Comparison of ENCODE assay signal across 1 cellular context in genomic region chr5:149645236-149645635, GRCh38.
TF ChIP-seq lines count a peak whose summit lies in the region.

No MANE protein-coding gene starts in this region.

TF ChIP-seq in K562, 482 proteins besides CTCF, POLR2A, EP300 and RAD21 (continued from another document):
- TF ChIP-seq, protein P1, sequence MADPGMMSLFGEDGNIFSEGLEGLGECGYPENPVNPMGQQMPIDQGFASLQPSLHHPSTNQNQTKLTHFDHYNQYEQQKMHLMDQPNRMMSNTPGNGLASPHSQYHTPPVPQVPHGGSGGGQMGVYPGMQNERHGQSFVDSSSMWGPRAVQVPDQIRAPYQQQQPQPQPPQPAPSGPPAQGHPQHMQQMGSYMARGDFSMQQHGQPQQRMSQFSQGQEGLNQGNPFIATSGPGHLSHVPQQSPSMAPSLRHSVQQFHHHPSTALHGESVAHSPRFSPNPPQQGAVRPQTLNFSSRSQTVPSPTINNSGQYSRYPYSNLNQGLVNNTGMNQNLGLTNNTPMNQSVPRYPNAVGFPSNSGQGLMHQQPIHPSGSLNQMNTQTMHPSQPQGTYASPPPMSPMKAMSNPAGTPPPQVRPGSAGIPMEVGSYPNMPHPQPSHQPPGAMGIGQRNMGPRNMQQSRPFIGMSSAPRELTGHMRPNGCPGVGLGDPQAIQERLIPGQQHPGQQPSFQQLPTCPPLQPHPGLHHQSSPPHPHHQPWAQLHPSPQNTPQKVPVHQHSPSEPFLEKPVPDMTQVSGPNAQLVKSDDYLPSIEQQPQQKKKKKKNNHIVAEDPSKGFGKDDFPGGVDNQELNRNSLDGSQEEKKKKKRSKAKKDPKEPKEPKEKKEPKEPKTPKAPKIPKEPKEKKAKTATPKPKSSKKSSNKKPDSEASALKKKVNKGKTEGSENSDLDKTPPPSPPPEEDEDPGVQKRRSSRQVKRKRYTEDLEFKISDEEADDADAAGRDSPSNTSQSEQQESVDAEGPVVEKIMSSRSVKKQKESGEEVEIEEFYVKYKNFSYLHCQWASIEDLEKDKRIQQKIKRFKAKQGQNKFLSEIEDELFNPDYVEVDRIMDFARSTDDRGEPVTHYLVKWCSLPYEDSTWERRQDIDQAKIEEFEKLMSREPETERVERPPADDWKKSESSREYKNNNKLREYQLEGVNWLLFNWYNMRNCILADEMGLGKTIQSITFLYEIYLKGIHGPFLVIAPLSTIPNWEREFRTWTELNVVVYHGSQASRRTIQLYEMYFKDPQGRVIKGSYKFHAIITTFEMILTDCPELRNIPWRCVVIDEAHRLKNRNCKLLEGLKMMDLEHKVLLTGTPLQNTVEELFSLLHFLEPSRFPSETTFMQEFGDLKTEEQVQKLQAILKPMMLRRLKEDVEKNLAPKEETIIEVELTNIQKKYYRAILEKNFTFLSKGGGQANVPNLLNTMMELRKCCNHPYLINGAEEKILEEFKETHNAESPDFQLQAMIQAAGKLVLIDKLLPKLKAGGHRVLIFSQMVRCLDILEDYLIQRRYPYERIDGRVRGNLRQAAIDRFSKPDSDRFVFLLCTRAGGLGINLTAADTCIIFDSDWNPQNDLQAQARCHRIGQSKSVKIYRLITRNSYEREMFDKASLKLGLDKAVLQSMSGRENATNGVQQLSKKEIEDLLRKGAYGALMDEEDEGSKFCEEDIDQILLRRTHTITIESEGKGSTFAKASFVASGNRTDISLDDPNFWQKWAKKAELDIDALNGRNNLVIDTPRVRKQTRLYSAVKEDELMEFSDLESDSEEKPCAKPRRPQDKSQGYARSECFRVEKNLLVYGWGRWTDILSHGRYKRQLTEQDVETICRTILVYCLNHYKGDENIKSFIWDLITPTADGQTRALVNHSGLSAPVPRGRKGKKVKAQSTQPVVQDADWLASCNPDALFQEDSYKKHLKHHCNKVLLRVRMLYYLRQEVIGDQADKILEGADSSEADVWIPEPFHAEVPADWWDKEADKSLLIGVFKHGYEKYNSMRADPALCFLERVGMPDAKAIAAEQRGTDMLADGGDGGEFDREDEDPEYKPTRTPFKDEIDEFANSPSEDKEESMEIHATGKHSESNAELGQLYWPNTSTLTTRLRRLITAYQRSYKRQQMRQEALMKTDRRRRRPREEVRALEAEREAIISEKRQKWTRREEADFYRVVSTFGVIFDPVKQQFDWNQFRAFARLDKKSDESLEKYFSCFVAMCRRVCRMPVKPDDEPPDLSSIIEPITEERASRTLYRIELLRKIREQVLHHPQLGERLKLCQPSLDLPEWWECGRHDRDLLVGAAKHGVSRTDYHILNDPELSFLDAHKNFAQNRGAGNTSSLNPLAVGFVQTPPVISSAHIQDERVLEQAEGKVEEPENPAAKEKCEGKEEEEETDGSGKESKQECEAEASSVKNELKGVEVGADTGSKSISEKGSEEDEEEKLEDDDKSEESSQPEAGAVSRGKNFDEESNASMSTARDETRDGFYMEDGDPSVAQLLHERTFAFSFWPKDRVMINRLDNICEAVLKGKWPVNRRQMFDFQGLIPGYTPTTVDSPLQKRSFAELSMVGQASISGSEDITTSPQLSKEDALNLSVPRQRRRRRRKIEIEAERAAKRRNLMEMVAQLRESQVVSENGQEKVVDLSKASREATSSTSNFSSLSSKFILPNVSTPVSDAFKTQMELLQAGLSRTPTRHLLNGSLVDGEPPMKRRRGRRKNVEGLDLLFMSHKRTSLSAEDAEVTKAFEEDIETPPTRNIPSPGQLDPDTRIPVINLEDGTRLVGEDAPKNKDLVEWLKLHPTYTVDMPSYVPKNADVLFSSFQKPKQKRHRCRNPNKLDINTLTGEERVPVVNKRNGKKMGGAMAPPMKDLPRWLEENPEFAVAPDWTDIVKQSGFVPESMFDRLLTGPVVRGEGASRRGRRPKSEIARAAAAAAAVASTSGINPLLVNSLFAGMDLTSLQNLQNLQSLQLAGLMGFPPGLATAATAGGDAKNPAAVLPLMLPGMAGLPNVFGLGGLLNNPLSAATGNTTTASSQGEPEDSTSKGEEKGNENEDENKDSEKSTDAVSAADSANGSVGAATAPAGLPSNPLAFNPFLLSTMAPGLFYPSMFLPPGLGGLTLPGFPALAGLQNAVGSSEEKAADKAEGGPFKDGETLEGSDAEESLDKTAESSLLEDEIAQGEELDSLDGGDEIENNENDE (IDR thresholded peaks at IDR 0.05; ENCODE audit: low read depth, low read length): no peak
- TF ChIP-seq NFRKB (IDR thresholded peaks at IDR 0.05; ENCODE audit: low read depth) (no peak), MAFG (tag; conservative IDR thresholded peaks at IDR 0.05) (0 out of 2 replicates have a peak, but pooled peaks have one; percentile 10), ELK1 (CRISPR knock-in tag; IDR thresholded peaks at IDR 0.05) (no peak), ZC3H11A (IDR thresholded peaks at IDR 0.05; ENCODE audit: low read depth, low read length) (no peak), CTBP1 (IDR thresholded peaks at IDR 0.05; ENCODE audit: borderline replicate concordance) (no peak), FOXP1 (CRISPR knock-in tag; IDR thresholded peaks at IDR 0.05) (no peak), ZNF561 (CRISPR knock-in tag; conservative IDR thresholded peaks at IDR 0.05) (no peak), SFPQ (IDR thresholded peaks at IDR 0.05; ENCODE audit: low read depth, low read length) (no peak), ZNF224 (CRISPR knock-in tag; IDR thresholded peaks at IDR 0.05) (no peak)
- TF ChIP-seq, protein P2, sequence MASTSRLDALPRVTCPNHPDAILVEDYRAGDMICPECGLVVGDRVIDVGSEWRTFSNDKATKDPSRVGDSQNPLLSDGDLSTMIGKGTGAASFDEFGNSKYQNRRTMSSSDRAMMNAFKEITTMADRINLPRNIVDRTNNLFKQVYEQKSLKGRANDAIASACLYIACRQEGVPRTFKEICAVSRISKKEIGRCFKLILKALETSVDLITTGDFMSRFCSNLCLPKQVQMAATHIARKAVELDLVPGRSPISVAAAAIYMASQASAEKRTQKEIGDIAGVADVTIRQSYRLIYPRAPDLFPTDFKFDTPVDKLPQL (IDR thresholded peaks at IDR 0.05; ENCODE audit: extremely low read depth, insufficient read length): no peak
